In the genomic region with DNA sequence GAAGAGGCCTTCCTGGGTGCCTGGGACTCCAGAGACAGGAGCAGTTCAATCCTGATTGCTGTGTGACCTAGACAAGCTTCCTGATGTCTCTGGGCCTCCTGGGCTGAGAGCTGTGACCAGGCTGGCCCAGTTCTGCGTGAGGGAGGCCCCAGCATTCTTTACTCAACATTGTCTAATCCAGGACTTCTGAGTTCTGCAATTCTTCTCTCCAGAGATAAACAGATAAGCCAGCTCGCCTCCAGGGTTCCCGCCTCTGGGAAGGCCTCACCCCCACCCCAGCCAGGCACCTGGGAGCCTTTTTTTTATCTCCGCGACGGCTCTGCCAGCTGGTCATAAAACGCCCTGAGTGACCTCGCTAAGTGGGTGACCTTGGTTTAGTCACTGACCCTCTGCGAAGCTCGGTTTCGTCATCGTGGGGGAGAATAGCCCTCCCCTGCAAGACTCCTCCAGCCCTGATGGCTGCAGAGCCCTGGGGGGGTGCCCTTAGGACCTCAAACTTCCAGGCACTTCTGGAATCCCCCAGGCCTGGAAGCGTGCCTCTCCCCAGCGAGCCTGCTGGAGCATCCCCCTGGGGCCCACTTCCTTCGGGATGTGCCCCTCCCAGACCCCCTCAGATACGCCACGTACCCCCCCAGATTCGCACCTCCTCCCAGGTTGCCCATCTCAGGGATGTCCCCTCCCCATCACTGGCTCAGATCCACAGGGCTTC, we compare ENCODE assay signal across 10 cellular contexts. TPM values are rescaled to one million over a fixed set of nuclear protein-coding genes. Genes with fewer than 3 reads are reported as not detected.
DNase-seq lines count a peak whose midpoint lies in the region; ATAC-seq and TF ChIP-seq lines count a peak whose summit lies in the region.
"Had no signal": no experiment of that assay in that cellular context is flagged by ENCODE, and none has a peak within 500 bp of the region (broad histone marks: within the 10 kb centered on the region; RNA-seq: fewer than 3 reads in every experiment).

No MANE protein-coding gene starts in this region.

- POLR2A ChIA-PET in activated CD4-positive, alpha-beta T cell treated with anti-CD3 and anti-CD28 coated beads for 36 hours (lab: Charles Lee), result no interaction called here

- H3K4me1 Mint-ChIP-seq in mesothelial cell of epicardium, result peaks cover 27% of the 10 kb centered on the region
- H3K4me1 Mint-ChIP-seq in natural killer cell treated with Interleukin-12 subunit alpha and Interleukin-12 subunit beta and Interleukin-15 and Interleukin-18, amount 100 ng/mL, for 72 hours (ENCODE audit: low read depth in 2 of 2), result no peaks in the 10 kb centered on the region
- H3K4me1 Mint-ChIP-seq in activated CD4-positive, alpha-beta T cell treated with anti-CD3 and anti-CD28 coated beads for 36 hours, result no peaks in the 10 kb centered on the region
- H3K4me1 Mint-ChIP-seq in activated naive CD8-positive, alpha-beta T cell treated with anti-CD3 and anti-CD28 coated beads, Interleukin-2, amount 50 U/mL, for 24 hours, result no peaks in the 10 kb centered on the region

- in situ Hi-C loops in KBM-7 (cut with MboI; ENCODE audit: low pct_unique_long_range_greater_than_20kb, low sequenced_read_pairs), result no loop called here

- H3K27ac Mint-ChIP-seq in mesothelial cell of epicardium, result peak overlapping the region; percentile 96
- no peak overlapping the region for H3K27ac Mint-ChIP-seq in natural killer cell treated with Interleukin-12 subunit alpha and Interleukin-12 subunit beta and Interleukin-15 and Interleukin-18, amount 100 ng/mL, for 72 hours
- H3K27ac Mint-ChIP-seq in activated CD4-positive, alpha-beta T cell treated with anti-CD3 and anti-CD28 coated beads for 36 hours, result no peak overlapping the region
- no peak overlapping the region for H3K27ac Mint-ChIP-seq in activated naive CD8-positive, alpha-beta T cell treated with anti-CD3 and anti-CD28 coated beads, Interleukin-2, amount 50 U/mL, for 24 hours

- intact Hi-C loops in activated CD4-positive, alpha-beta T cell treated with anti-CD3 and anti-CD28 coated beads for 36 hours (cut with DNase I, micrococcal nuclease), result no loop called here

- CTCF ChIA-PET in activated CD4-positive, alpha-beta T cell treated with anti-CD3 and anti-CD28 coated beads for 36 hours (lab: Charles Lee), result interaction anchor here (0.8 to 1.0 kb wide), 2 partner anchors 24 to 30 kb away, joined by 3 to 5 read pairs; no protein-coding TSS in a partner anchor

- H3K4me3 Mint-ChIP-seq in mesothelial cell of epicardium, result peak overlapping the region; percentile 43
- H3K4me3 Mint-ChIP-seq in natural killer cell treated with Interleukin-12 subunit alpha and Interleukin-12 subunit beta and Interleukin-15 and Interleukin-18, amount 100 ng/mL, for 72 hours, result no peak overlapping the region
- no peak overlapping the region for H3K4me3 Mint-ChIP-seq in activated CD4-positive, alpha-beta T cell treated with anti-CD3 and anti-CD28 coated beads for 36 hours
- H3K4me3 Mint-ChIP-seq in activated naive CD8-positive, alpha-beta T cell treated with anti-CD3 and anti-CD28 coated beads, Interleukin-2, amount 50 U/mL, for 24 hours, result no peak overlapping the region

- no peaks in the 10 kb centered on the region for H3K36me3 Mint-ChIP-seq in mesothelial cell of epicardium
- no peaks in the 10 kb centered on the region for H3K36me3 Mint-ChIP-seq in natural killer cell treated with Interleukin-12 subunit alpha and Interleukin-12 subunit beta and Interleukin-15 and Interleukin-18, amount 100 ng/mL, for 72 hours
- H3K36me3 Mint-ChIP-seq in activated CD4-positive, alpha-beta T cell treated with anti-CD3 and anti-CD28 coated beads for 36 hours (ENCODE audit: low read depth), result no peaks in the 10 kb centered on the region
- H3K36me3 Mint-ChIP-seq in activated naive CD8-positive, alpha-beta T cell treated with anti-CD3 and anti-CD28 coated beads, Interleukin-2, amount 50 U/mL, for 24 hours (ENCODE audit: low read depth), result no peaks in the 10 kb centered on the region

- no peak overlapping the region for H3K4me3 ChIP-seq in cardiac fibroblast (replicated peaks in 1 of 2; ENCODE audit: low read depth in 2 of 2, low read length in 2 of 2)
- H3K4me3 ChIP-seq: heart right ventricle had no signal

- H3K9me3 Mint-ChIP-seq in mesothelial cell of epicardium, result no peaks in the 10 kb centered on the region
- H3K9me3 Mint-ChIP-seq in natural killer cell treated with Interleukin-12 subunit alpha and Interleukin-12 subunit beta and Interleukin-15 and Interleukin-18, amount 100 ng/mL, for 72 hours, result no peaks in the 10 kb centered on the region
- no peaks in the 10 kb centered on the region for H3K9me3 Mint-ChIP-seq in activated CD4-positive, alpha-beta T cell treated with anti-CD3 and anti-CD28 coated beads for 36 hours (ENCODE audit: low read depth)
- H3K9me3 Mint-ChIP-seq in activated naive CD8-positive, alpha-beta T cell treated with anti-CD3 and anti-CD28 coated beads, Interleukin-2, amount 50 U/mL, for 24 hours, result no peaks in the 10 kb centered on the region

- H3K27me3 Mint-ChIP-seq in mesothelial cell of epicardium (ENCODE audit: low read depth), result no peaks in the 10 kb centered on the region
- H3K27me3 Mint-ChIP-seq in natural killer cell treated with Interleukin-12 subunit alpha and Interleukin-12 subunit beta and Interleukin-15 and Interleukin-18, amount 100 ng/mL, for 72 hours, result peaks cover 7 to 8% of the 10 kb centered on the region in 2 donors
- H3K27me3 Mint-ChIP-seq in activated CD4-positive, alpha-beta T cell treated with anti-CD3 and anti-CD28 coated beads for 36 hours, result peaks cover 6% of the 10 kb centered on the region
- peaks cover 16% of the 10 kb centered on the region for H3K27me3 Mint-ChIP-seq in activated naive CD8-positive, alpha-beta T cell treated with anti-CD3 and anti-CD28 coated beads, Interleukin-2, amount 50 U/mL, for 24 hours

- no peak for ATAC-seq in natural killer cell treated with Interleukin-12 subunit alpha and Interleukin-12 subunit beta and Interleukin-15 and Interleukin-18, amount 100 ng/mL, for 72 hours
- ATAC-seq in activated CD4-positive, alpha-beta T cell treated with anti-CD3 and anti-CD28 coated beads for 36 hours, result no peak
- ATAC-seq in activated naive CD8-positive, alpha-beta T cell treated with anti-CD3 and anti-CD28 coated beads, Interleukin-2, amount 50 U/mL, for 24 hours, result no peak

- TF ChIP-seq CTCF in cardiac fibroblast (IDR thresholded peaks at IDR 0.05; ENCODE audit: low read depth, low read length) (no peak), mesothelial cell of epicardium (IDR thresholded peaks at IDR 0.05; ENCODE audit: unreplicated experiment) (no peak)

- DNase-seq in COLO668 (lab: John Stamatoyannopoulos, UW; ENCODE audit: unreplicated experiment) (peak; percentile 46), KBM-7 (peak; percentile 19), cardiac fibroblast (ENCODE audit: low read depth in 2 of 2) (peak; percentile 71 to 75), mesothelial cell of epicardium (ENCODE audit: low spot score in 2 of 2, unreplicated experiment in 2 of 2) (peak in 1 of 2 experiments; percentile 56), middle frontal gyrus (ENCODE audit: extremely low spot score, low spot score) (no peak)
- DNase-seq in natural killer cell treated with Interleukin-12 subunit alpha and Interleukin-12 subunit beta and Interleukin-15 and Interleukin-18, amount 100 ng/mL, for 72 hours (ENCODE audit: low spot score), result no peak
- no peak for DNase-seq in activated CD4-positive, alpha-beta T cell treated with anti-CD3 and anti-CD28 coated beads for 36 hours
- DNase-seq in activated naive CD8-positive, alpha-beta T cell treated with anti-CD3 and anti-CD28 coated beads, Interleukin-2, amount 50 U/mL, for 24 hours, result no peak
- DNase-seq: activated effector memory CD4-positive, alpha-beta T cell treated with anti-CD3 and anti-CD28 coated beads, Interleukin-2, amount 50 U/mL, for 16 hours had no signal

RNA-seq across cellular contexts. Expression of a gene that starts 1.9 kb away (rescaled TPM):
- 0.64 to 0.79 TPM (median 0.74 TPM) in 3 replicates for total RNA-seq in mesothelial cell of epicardium
- total RNA-seq in natural killer cell treated with Interleukin-12 subunit alpha and Interleukin-12 subunit beta and Interleukin-15 and Interleukin-18, amount 100 ng/mL, for 72 hours, result not detected
- total RNA-seq in activated CD4-positive, alpha-beta T cell treated with anti-CD3 and anti-CD28 coated beads for 36 hours, result not detected

RNA-seq across cellular contexts. Expression of a gene that starts 42.2 kb away (rescaled TPM):
- 19.4 to 21.3 TPM (median 20.4 TPM) in 3 replicates for total RNA-seq in mesothelial cell of epicardium
- 1 to 10 TPM in 1 of 2 donors, under 1 TPM in 1; 0.40 to 1.3 TPM for total RNA-seq in natural killer cell treated with Interleukin-12 subunit alpha and Interleukin-12 subunit beta and Interleukin-15 and Interleukin-18, amount 100 ng/mL, for 72 hours
- 1 to 10 TPM; 3.9 to 4.5 TPM for total RNA-seq in activated CD4-positive, alpha-beta T cell treated with anti-CD3 and anti-CD28 coated beads for 36 hours

RNA-seq across cellular contexts. Expression of a gene that starts 52.7 kb away (rescaled TPM):
- not detected in 3 replicates for total RNA-seq in mesothelial cell of epicardium
- not detected for total RNA-seq in natural killer cell treated with Interleukin-12 subunit alpha and Interleukin-12 subunit beta and Interleukin-15 and Interleukin-18, amount 100 ng/mL, for 72 hours
- not detected for total RNA-seq in activated CD4-positive, alpha-beta T cell treated with anti-CD3 and anti-CD28 coated beads for 36 hours
- total RNA-seq: heart right ventricle had no signal

Comparison
In these comparisons a context has a peak if more than half of its experiments do, and no peak if none do; other contexts are left out.
1. DNase-seq: peak in COLO668 (single experiment), KBM-7 (single experiment) and cardiac fibroblast (2 of 2); none in natural killer cell treated with Interleukin-12 subunit alpha and Interleukin-12 subunit beta and Interleukin-15 and Interleukin-18, amount 100 ng/mL, for 72 hours (single experiment), activated CD4-positive, alpha-beta T cell treated with anti-CD3 and anti-CD28 coated beads for 36 hours (single experiment), middle frontal gyrus (single experiment) and activated naive CD8-positive, alpha-beta T cell treated with anti-CD3 and anti-CD28 coated beads, Interleukin-2, amount 50 U/mL, for 24 hours (single experiment).